10 cellular contexts compared by ENCODE assay signal in the genomic region with DNA sequence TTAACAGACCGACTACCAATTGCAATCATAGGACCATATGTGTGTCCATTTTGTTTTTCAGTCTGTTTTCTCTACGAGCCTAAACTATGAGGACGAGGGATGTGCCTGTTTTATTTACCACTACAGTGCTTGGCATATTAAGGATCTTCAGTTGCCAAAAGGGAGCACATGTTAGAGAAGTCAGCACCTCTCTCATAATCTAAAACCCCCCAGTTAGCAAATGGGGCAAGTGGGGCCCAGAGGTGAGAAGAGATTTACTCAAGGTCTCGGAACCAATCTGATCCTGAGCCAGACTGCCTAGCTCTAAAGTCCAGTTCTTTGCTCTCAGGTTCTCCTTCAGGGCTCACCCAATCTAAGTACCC. TPM values are rescaled to one million over a fixed set of nuclear protein-coding genes. Genes with fewer than 3 reads are reported as not detected.
DNase-seq lines count a peak whose midpoint lies in the region; ATAC-seq and TF ChIP-seq lines count a peak whose summit lies in the region.
"Had no signal": no experiment of that assay in that cellular context is flagged by ENCODE, and none has a peak within 500 bp of the region (broad histone marks: within the 10 kb centered on the region; RNA-seq: fewer than 3 reads in every experiment).

No MANE protein-coding gene starts in this region.

- H3K27me3 ChIP-seq in Peyer's patch, result no peaks in the 10 kb centered on the region

- H3K36me3 Mint-ChIP-seq in activated T-cell treated with anti-CD3 and anti-CD28 coated beads, Interleukin-2, amount 50 U/mL, for 4 hours (ENCODE audit: insufficient read depth), result no peaks in the 10 kb centered on the region
- H3K36me3 Mint-ChIP-seq in activated CD8-positive, alpha-beta T cell treated with anti-CD3 and anti-CD28 coated beads, Interleukin-2, amount 10 ng/mL, durations not matched to agents 7 days and 5 days (ENCODE audit: low read depth), result peaks cover 10% of the 10 kb centered on the region
- no peaks in the 10 kb centered on the region for H3K36me3 Mint-ChIP-seq in immature natural killer cell
- peaks cover 9% of the 10 kb centered on the region for H3K36me3 Mint-ChIP-seq in stimulated activated effector memory CD8-positive, alpha-beta T cell treated with anti-CD3 and anti-CD28 coated beads, Interleukin-12 subunit alpha, Interleukin-12 subunit beta, amount 100 ng/mL, for 72 hours

- H3K9me3 ChIP-seq in Peyer's patch, result no peaks in the 10 kb centered on the region

- CTCF ChIA-PET in activated CD8-positive, alpha-beta T cell treated with anti-CD3 and anti-CD28 coated beads, Interleukin-2, amount 10 ng/mL, durations not matched to agents 7 days and 5 days (lab: Charles Lee), result interaction anchor here (1.1 to 2.6 kb wide), 2 partner anchors 9 to 37 kb away, joined by 3 to 13 read pairs; no protein-coding TSS in a partner anchor

- no peak for TF ChIP-seq POLR2A in Peyer's patch (IDR thresholded peaks at IDR 0.05)

- no peak for TF ChIP-seq CTCF in Peyer's patch (IDR thresholded peaks at IDR 0.05)

- DNase-seq in activated T-cell treated with anti-CD3 and anti-CD28 coated beads, Interleukin-2, amount 50 U/mL, for 4 hours, result no peak
- DNase-seq in activated T-cell treated with anti-CD3 and anti-CD28 coated beads for 4 hours, result no peak
- no peak for DNase-seq in activated CD8-positive, alpha-beta T cell treated with anti-CD3 and anti-CD28 coated beads, Interleukin-2, amount 10 ng/mL, durations not matched to agents 7 days and 5 days
- no peak for DNase-seq in immature natural killer cell
- DNase-seq in stimulated activated effector memory CD8-positive, alpha-beta T cell treated with anti-CD3 and anti-CD28 coated beads, Interleukin-12 subunit alpha, Interleukin-12 subunit beta, amount 100 ng/mL, for 72 hours (ENCODE audit: low spot score in 2 of 2), result no peak
- no peak for DNase-seq in Peyer's patch
- DNase-seq: cerebellar nuclear complex, NCI-H226 had no signal

- H3K27ac ChIP-seq in Peyer's patch, result no peak overlapping the region

- H3K27me3 Mint-ChIP-seq in activated T-cell treated with anti-CD3 and anti-CD28 coated beads, Interleukin-2, amount 50 U/mL, for 4 hours (ENCODE audit: low read depth), result peaks cover 28% of the 10 kb centered on the region
- H3K27me3 Mint-ChIP-seq in activated CD8-positive, alpha-beta T cell treated with anti-CD3 and anti-CD28 coated beads, Interleukin-2, amount 10 ng/mL, durations not matched to agents 7 days and 5 days (ENCODE audit: low read depth), result peaks cover 58% of the 10 kb centered on the region
- peaks cover 13 to 21% (median 18%) of the 10 kb centered on the region in 3 donors for H3K27me3 Mint-ChIP-seq in immature natural killer cell (ENCODE audit: low read depth in 3 of 3)

- H3K4me1 ChIP-seq in Peyer's patch, result peaks cover 0 to 14% (median 11%) of the 10 kb centered on the region in 4 donors

- no peaks in the 10 kb centered on the region for H3K9me3 Mint-ChIP-seq in activated T-cell treated with anti-CD3 and anti-CD28 coated beads, Interleukin-2, amount 50 U/mL, for 4 hours
- H3K9me3 Mint-ChIP-seq in activated CD8-positive, alpha-beta T cell treated with anti-CD3 and anti-CD28 coated beads, Interleukin-2, amount 10 ng/mL, durations not matched to agents 7 days and 5 days (ENCODE audit: insufficient read depth), result no peaks in the 10 kb centered on the region
- H3K9me3 Mint-ChIP-seq in immature natural killer cell, result no peaks in the 10 kb centered on the region
- H3K9me3 Mint-ChIP-seq in stimulated activated effector memory CD8-positive, alpha-beta T cell treated with anti-CD3 and anti-CD28 coated beads, Interleukin-12 subunit alpha, Interleukin-12 subunit beta, amount 100 ng/mL, for 72 hours, result no peaks in the 10 kb centered on the region

- peak overlapping the region; percentile 74 for H3K4me3 Mint-ChIP-seq in activated T-cell treated with anti-CD3 and anti-CD28 coated beads, Interleukin-2, amount 50 U/mL, for 4 hours
- H3K4me3 Mint-ChIP-seq in activated CD8-positive, alpha-beta T cell treated with anti-CD3 and anti-CD28 coated beads, Interleukin-2, amount 10 ng/mL, durations not matched to agents 7 days and 5 days, result peak overlapping the region; percentile 68
- peak overlapping the region; percentile 78 to 90 (median 84) for H3K4me3 Mint-ChIP-seq in immature natural killer cell
- H3K4me3 Mint-ChIP-seq in stimulated activated effector memory CD8-positive, alpha-beta T cell treated with anti-CD3 and anti-CD28 coated beads, Interleukin-12 subunit alpha, Interleukin-12 subunit beta, amount 100 ng/mL, for 72 hours, result peak overlapping the region; percentile 84

- no peak for ATAC-seq in activated T-cell treated with anti-CD3 and anti-CD28 coated beads, Interleukin-2, amount 50 U/mL, for 4 hours
- ATAC-seq in activated CD8-positive, alpha-beta T cell treated with anti-CD3 and anti-CD28 coated beads, Interleukin-2, amount 10 ng/mL, durations not matched to agents 7 days and 5 days, result no peak
- ATAC-seq in stimulated activated effector memory CD8-positive, alpha-beta T cell treated with anti-CD3 and anti-CD28 coated beads, Interleukin-12 subunit alpha, Interleukin-12 subunit beta, amount 100 ng/mL, for 72 hours, result no peak
- ATAC-seq in GM21717 (IDR thresholded peaks at IDR 0.05; ENCODE audit: unreplicated experiment), result no peak
- ATAC-seq in GM19351 (IDR thresholded peaks at IDR 0.05; ENCODE audit: unreplicated experiment), result no peak

- POLR2A ChIA-PET in activated CD8-positive, alpha-beta T cell treated with anti-CD3 and anti-CD28 coated beads, Interleukin-2, amount 10 ng/mL, durations not matched to agents 7 days and 5 days (lab: Charles Lee), result no interaction called here

- H3K4me1 Mint-ChIP-seq in activated T-cell treated with anti-CD3 and anti-CD28 coated beads, Interleukin-2, amount 50 U/mL, for 4 hours (ENCODE audit: low read depth), result peaks cover 37% of the 10 kb centered on the region
- H3K4me1 Mint-ChIP-seq in activated CD8-positive, alpha-beta T cell treated with anti-CD3 and anti-CD28 coated beads, Interleukin-2, amount 10 ng/mL, durations not matched to agents 7 days and 5 days (ENCODE audit: low read depth), result peaks cover 39% of the 10 kb centered on the region
- H3K4me1 Mint-ChIP-seq in immature natural killer cell, result peaks cover 45 to 56% of the 10 kb centered on the region in 2 donors
- H3K4me1 Mint-ChIP-seq in stimulated activated effector memory CD8-positive, alpha-beta T cell treated with anti-CD3 and anti-CD28 coated beads, Interleukin-12 subunit alpha, Interleukin-12 subunit beta, amount 100 ng/mL, for 72 hours, result peaks cover 49% of the 10 kb centered on the region

- H3K4me3 ChIP-seq in Peyer's patch, result no peak overlapping the region

- H3K27ac Mint-ChIP-seq in activated CD8-positive, alpha-beta T cell treated with anti-CD3 and anti-CD28 coated beads, Interleukin-2, amount 10 ng/mL, durations not matched to agents 7 days and 5 days, result no peak overlapping the region
- peak overlapping the region in 5 of 6 donors; percentile 17 to 82 (median 69) for H3K27ac Mint-ChIP-seq in immature natural killer cell
- no peak overlapping the region for H3K27ac Mint-ChIP-seq in stimulated activated effector memory CD8-positive, alpha-beta T cell treated with anti-CD3 and anti-CD28 coated beads, Interleukin-12 subunit alpha, Interleukin-12 subunit beta, amount 100 ng/mL, for 72 hours

- no peaks in the 10 kb centered on the region for H3K36me3 ChIP-seq in Peyer's patch

RNA-seq across cellular contexts. Expression of gene PODXL2, which starts 0.6 kb away (rescaled TPM):
- 1 to 10 TPM; 3.4 to 5.9 (median 4.3) TPM for total RNA-seq in activated T-cell treated with anti-CD3 and anti-CD28 coated beads, Interleukin-2, amount 50 U/mL, for 4 hours
- 1 to 10 TPM; 1.3 to 1.7 TPM for total RNA-seq in activated CD8-positive, alpha-beta T cell treated with anti-CD3 and anti-CD28 coated beads, Interleukin-2, amount 10 ng/mL, durations not matched to agents 7 days and 5 days
- polyA plus RNA-seq in immature natural killer cell, result 1 to 10 TPM; 1.9 to 4.9 (median 3.2) TPM
- total RNA-seq in Peyer's patch, result 10 to 100 TPM in 2 of 4 donors, 1 to 10 TPM in 2; 7.4 to 15.6 (median 9.9) TPM

RNA-seq across cellular contexts. Expression of gene MCM2, which starts 30.2 kb away (rescaled TPM):
- total RNA-seq in activated T-cell treated with anti-CD3 and anti-CD28 coated beads, Interleukin-2, amount 50 U/mL, for 4 hours, result 100 to 1,000 TPM; 284 to 362 (median 320) TPM
- total RNA-seq in activated CD8-positive, alpha-beta T cell treated with anti-CD3 and anti-CD28 coated beads, Interleukin-2, amount 10 ng/mL, durations not matched to agents 7 days and 5 days, result 100 to 1,000 TPM; 185 to 188 TPM
- polyA plus RNA-seq in immature natural killer cell, result 10 to 100 TPM; 14.9 to 24.8 (median 19.5) TPM
- total RNA-seq in Peyer's patch, result 10 to 100 TPM in 3 of 4 donors, 1 to 10 TPM in 1; 9.7 to 36.3 (median 15.3) TPM

RNA-seq across cellular contexts. Expression of gene TPRA1, which starts 37.9 kb away (rescaled TPM):
- total RNA-seq in activated T-cell treated with anti-CD3 and anti-CD28 coated beads, Interleukin-2, amount 50 U/mL, for 4 hours, result 10 to 100 TPM; 37.8 to 39.2 (median 38.9) TPM
- 10 to 100 TPM; 27.0 to 27.9 TPM for total RNA-seq in activated CD8-positive, alpha-beta T cell treated with anti-CD3 and anti-CD28 coated beads, Interleukin-2, amount 10 ng/mL, durations not matched to agents 7 days and 5 days
- polyA plus RNA-seq in immature natural killer cell, result 10 to 100 TPM; 20.8 to 36.0 (median 31.5) TPM
- total RNA-seq in Peyer's patch, result 10 to 100 TPM; 28.1 to 47.3 (median 34.1) TPM

RNA-seq across cellular contexts. Expression of gene ABTB1, which starts 44.3 kb away (rescaled TPM):
- 1 to 10 TPM; 4.7 to 8.8 (median 6.1) TPM for total RNA-seq in activated T-cell treated with anti-CD3 and anti-CD28 coated beads, Interleukin-2, amount 50 U/mL, for 4 hours
- 10 to 100 TPM; 15.6 to 16.5 TPM for total RNA-seq in activated CD8-positive, alpha-beta T cell treated with anti-CD3 and anti-CD28 coated beads, Interleukin-2, amount 10 ng/mL, durations not matched to agents 7 days and 5 days
- polyA plus RNA-seq in immature natural killer cell, result 100 to 1,000 TPM in 1 of 3 donors, 10 to 100 TPM in 2; 71.9 to 141 (median 83.7) TPM
- total RNA-seq in Peyer's patch, result 10 to 100 TPM; 38.5 to 80.0 (median 57.1) TPM

Comparison
In these comparisons a context has a peak if more than half of its experiments do, and no peak if none do; other contexts are left out.
1. H3K27ac Mint-ChIP-seq: peak in immature natural killer cell (5 of 6); none in activated CD8-positive, alpha-beta T cell treated with anti-CD3 and anti-CD28 coated beads, Interleukin-2, amount 10 ng/mL, durations not matched to agents 7 days and 5 days (single experiment) and stimulated activated effector memory CD8-positive, alpha-beta T cell treated with anti-CD3 and anti-CD28 coated beads, Interleukin-12 subunit alpha, Interleukin-12 subunit beta, amount 100 ng/mL, for 72 hours (single experiment).
2. RNA of gene MCM2, which starts 30.2 kb away (total RNA-seq): 284 to 362 TPM in activated T-cell treated with anti-CD3 and anti-CD28 coated beads, Interleukin-2, amount 50 U/mL, for 4 hours and 185 to 188 TPM in activated CD8-positive, alpha-beta T cell treated with anti-CD3 and anti-CD28 coated beads, Interleukin-2, amount 10 ng/mL, durations not matched to agents 7 days and 5 days; 9.7 to 36.3 TPM in Peyer's patch; every median in the first group is over 4 times any median in the second.
3. Peak in every context shown above with its lines, with median percentiles within 50 percentile points of each other: H3K4me3 Mint-ChIP-seq.